7 cellular contexts compared by ENCODE assay signal in genomic region chr12:53762793-53763192, GRCh38. TPM values are rescaled to one million over a fixed set of nuclear protein-coding genes. Genes with fewer than 3 reads are reported as not detected.
"Had no signal": no experiment of that assay in that cellular context is flagged by ENCODE, and none has a peak within 500 bp of the region (broad histone marks: within the 10 kb centered on the region; RNA-seq: fewer than 3 reads in every experiment).

No MANE protein-coding gene starts in this region.

RNA-seq across cellular contexts. Expression of gene CISTR, which starts 11.0 kb away (rescaled TPM):
- total RNA-seq: GM23248, GM23338, H1, H4, H7, H9, HFFc6 had no signal
- polyA plus RNA-seq: GM23248, GM23338, H1 had no signal
